ENCODE assay signal across 21 cellular contexts in genomic region chr13:26660761-26661160, GRCh38.
DNase-seq lines count a peak whose midpoint lies in the region; ATAC-seq and TF ChIP-seq lines count a peak whose summit lies in the region.
"Had no signal": no experiment of that assay in that cellular context is flagged by ENCODE, and none has a peak within 500 bp of the region (broad histone marks: within the 10 kb centered on the region; RNA-seq: fewer than 3 reads in every experiment).

No MANE protein-coding gene starts in this region.

- DNase-seq in NCI-H510A treated with DMSO at 0.1 percent for 48 hours (lab: John Stamatoyannopoulos, UW) (peak; percentile 50), NCI-H510A (lab: John Stamatoyannopoulos, UW) (no peak), Kasumi-1 (lab: John Stamatoyannopoulos, UW) (peak; percentile 70 to 75), neural progenitor cell (ENCODE audit: low spot score) (no peak), upper lobe of left lung (no peak), right atrium auricular region (ENCODE audit: low spot score) (no peak)
- DNase-seq: DMS153, DND-41, H9, KG1, NCI-H1092, NCI-H1436 treated with DMSO at 0.1 percent for 48 hours, NCI-H187 treated with DMSO at 0.1 percent for 48 hours, NCI-H2107, NCI-H226, NCI-H524, OCI-M1, Peyer's patch, SIG-M5 had no signal

- H3K4me3 Mint-ChIP-seq in neural progenitor cell = no peak overlapping the region
- H3K4me3 Mint-ChIP-seq: H9 had no signal

- H3K9me3 ChIP-seq in neural progenitor cell (ENCODE audit: low read depth) (no peaks in the 10 kb centered on the region), upper lobe of left lung (no peaks in the 10 kb centered on the region), right atrium auricular region (no peaks in the 10 kb centered on the region)
- H3K9me3 ChIP-seq: Peyer's patch had no signal

- no peak for ATAC-seq in upper lobe of left lung (ENCODE audit: low FRiP score in 2 of 2)

- peaks cover 45% of the 10 kb centered on the region for H3K4me1 ChIP-seq in neural progenitor cell
- H3K4me1 ChIP-seq in upper lobe of left lung = no peaks in the 10 kb centered on the region
- peaks cover 0 to 15% of the 10 kb centered on the region in 2 donors for H3K4me1 ChIP-seq in right atrium auricular region
- H3K4me1 ChIP-seq: Peyer's patch had no signal

- H4K20me1 ChIP-seq in neural progenitor cell (ENCODE audit: low read depth) = peaks cover 78% of the 10 kb centered on the region

- no peak for TF ChIP-seq POLR2A in upper lobe of left lung (IDR thresholded peaks at IDR 0.05)

- WGBS in upper lobe of left lung, 2 donors = 64 to 89% methylated on average over 6 of the region's 6 CpGs

- H3K4me2 ChIP-seq in neural progenitor cell = peak overlapping the region; percentile 36

- peaks cover 11% of the 10 kb centered on the region for H3K36me3 Mint-ChIP-seq in neural progenitor cell

- no peaks in the 10 kb centered on the region for H3K9me3 Mint-ChIP-seq in neural progenitor cell
- H3K9me3 Mint-ChIP-seq: H9 had no signal

- H3K27me3 ChIP-seq in neural progenitor cell (no peaks in the 10 kb centered on the region), upper lobe of left lung (no peaks in the 10 kb centered on the region), right atrium auricular region (no peaks in the 10 kb centered on the region)
- H3K27me3 ChIP-seq: Peyer's patch had no signal

- H2AFZ ChIP-seq in neural progenitor cell (replicated peaks) = no peak overlapping the region

- no peak overlapping the region for H3K4me3 ChIP-seq in neural progenitor cell
- no peak overlapping the region for H3K4me3 ChIP-seq in upper lobe of left lung
- H3K4me3 ChIP-seq in right atrium auricular region = no peak overlapping the region
- H3K4me3 ChIP-seq: Peyer's patch, SK-N-MC had no signal

- TF ChIP-seq EP300 in upper lobe of left lung (IDR thresholded peaks at IDR 0.05) = no peak

- H3K27me3 Mint-ChIP-seq in neural progenitor cell (ENCODE audit: insufficient read depth, low read depth) = no peaks in the 10 kb centered on the region

- H3F3A ChIP-seq in neural progenitor cell (ENCODE audit: low read depth) = peaks cover 18% of the 10 kb centered on the region

- H3K79me2 ChIP-seq in neural progenitor cell (ENCODE audit: low read depth) = peaks cover 78% of the 10 kb centered on the region

- H3K27ac ChIP-seq in VCaP = peak overlapping the region; percentile 100
- no peak overlapping the region for H3K27ac ChIP-seq in neural progenitor cell
- no peak overlapping the region for H3K27ac ChIP-seq in upper lobe of left lung
- no peak overlapping the region for H3K27ac ChIP-seq in right atrium auricular region
- H3K27ac ChIP-seq: Peyer's patch, SK-N-MC had no signal

- peaks cover under 1% of the 10 kb centered on the region for H3K36me3 ChIP-seq in neural progenitor cell
- no peaks in the 10 kb centered on the region for H3K36me3 ChIP-seq in upper lobe of left lung
- H3K36me3 ChIP-seq in right atrium auricular region = no peaks in the 10 kb centered on the region
- H3K36me3 ChIP-seq: Peyer's patch had no signal

- no peak overlapping the region for H3K9ac ChIP-seq in neural progenitor cell

- no peak for TF ChIP-seq CTCF in VCaP (conservative IDR thresholded peaks at IDR 0.05)
- TF ChIP-seq CTCF in neural progenitor cell (IDR thresholded peaks at IDR 0.05) = no peak
- no peak for TF ChIP-seq CTCF in upper lobe of left lung (IDR thresholded peaks at IDR 0.05)
- TF ChIP-seq CTCF in right atrium auricular region (IDR thresholded peaks at IDR 0.05) = no peak

- H3K27ac Mint-ChIP-seq in neural progenitor cell = no peak overlapping the region
- H3K27ac Mint-ChIP-seq: H9 had no signal

- H3K4me1 Mint-ChIP-seq in neural progenitor cell = peaks cover 11% of the 10 kb centered on the region

Comparison
In these comparisons a context has a peak if more than half of its experiments do, and no peak if none do; other contexts are left out.
1. DNase-seq: peak in NCI-H510A treated with DMSO at 0.1 percent for 48 hours (single experiment) and Kasumi-1 (2 of 2); none in NCI-H510A (single experiment), neural progenitor cell (single experiment), upper lobe of left lung (0 of 2) and right atrium auricular region (single experiment).